32 cellular contexts compared by ENCODE assay signal in the genomic region with DNA sequence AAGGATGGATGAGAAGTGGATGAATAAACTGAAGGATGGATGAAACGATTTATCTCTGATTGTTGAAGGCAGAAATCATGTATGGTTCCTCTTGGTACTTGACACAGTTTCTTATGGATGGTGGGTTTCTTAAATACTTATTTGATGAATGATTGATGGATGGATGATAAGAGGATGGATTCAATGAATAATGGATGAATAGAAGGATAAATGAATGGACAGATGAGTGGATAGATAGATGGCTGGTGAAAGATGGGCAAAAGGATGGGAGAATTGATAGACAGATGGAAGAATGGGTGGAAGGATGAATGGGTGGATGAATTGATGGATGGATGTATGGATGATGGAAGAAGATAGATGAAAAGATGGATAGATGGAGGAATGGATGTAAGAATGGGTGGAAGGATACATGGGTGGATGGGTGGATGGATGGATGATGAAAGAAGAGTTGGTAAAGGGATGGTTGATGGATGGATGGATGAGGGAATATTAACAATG. TPM values are rescaled to one million over a fixed set of nuclear protein-coding genes. Genes with fewer than 3 reads are reported as not detected.
"Had no signal": no experiment of that assay in that cellular context is flagged by ENCODE, and none has a peak within 500 bp of the region (broad histone marks: within the 10 kb centered on the region; RNA-seq: fewer than 3 reads in every experiment).

No MANE protein-coding gene starts in this region.

- H3K4me1 ChIP-seq: stomach, suprapubic skin, testis, thyroid gland, tibial artery, tibial nerve, transverse colon, upper lobe of left lung, upper lobe of right lung, uterus, vagina had no signal

- H3K4me3 ChIP-seq: stomach, suprapubic skin, testis, thoracic aorta, thyroid gland, tibial artery, tibial nerve, transverse colon, upper lobe of left lung, upper lobe of right lung, uterus, vagina had no signal

- FAIRE-seq: urothelium cell line had no signal

- DNase-seq: stimulated activated CD4-positive, alpha-beta T cell treated with anti-CD3 and anti-CD28 coated beads, Interleukin-2, amount 100 ng/mL, for 48 hours; stimulated activated CD4-positive, alpha-beta T cell treated with anti-CD3 and anti-CD28 coated beads, Interleukin-4, amount 100 ng/mL, for 1 hour; stimulated activated CD4-positive, alpha-beta T cell treated with anti-CD3 and anti-CD28 coated beads, Interleukin-4, amount 100 ng/mL, for 24 hours; stimulated activated CD4-positive, alpha-beta T cell treated with anti-CD3 and anti-CD28 coated beads, Interleukin-4, amount 100 ng/mL, for 4 hours; stimulated activated CD8-positive, alpha-beta memory T cell treated with anti-CD3 and anti-CD28 coated beads, Interleukin-4, amount 100 ng/mL, for 48 hours; stimulated activated naive B cell treated with anti-CD40 and anti-IgM and Interleukin-4, amounts not matched to agents 10 μg/mL and 1 μg/mL and 100 μg/mL, for 72 hours; stimulated activated naive CD4-positive, alpha-beta T cell; stimulated activated naive CD4-positive, alpha-beta T cell treated with Interleukin-2 at 50 U/mL for 16 hours; stimulated activated naive CD8-positive, alpha-beta T cell treated with anti-CD3 and anti-CD28 coated beads, Interleukin-15, amount 100 ng/mL, for 72 hours; stimulated activated naive CD8-positive, alpha-beta T cell treated with anti-CD3 and anti-CD28 coated beads, Interleukin-15, Interleukin-2, amounts not matched to agents 100 U/mL and 50 U/mL, for 24 hours; stomach; substantia nigra; testis; thyroid gland; tibial artery; transverse colon; trophoblast cell; upper lobe of left lung; upper lobe of right lung; uterus had no signal

- H3K27me3 ChIP-seq: testis, thyroid gland, tibial nerve, upper lobe of left lung, upper lobe of right lung, uterus, vagina had no signal

- ATAC-seq: stimulated activated effector memory CD8-positive, alpha-beta T cell treated with anti-CD3 and anti-CD28 coated beads, Interleukin-12 subunit alpha, Interleukin-12 subunit beta, amount 100 ng/mL, for 72 hours; stimulated activated memory B cell treated with anti-CD40 and anti-IgM and Interleukin-4, amounts not matched to agents 10 μg/mL and 1 μg/mL and 100 μg/mL, for 72 hours; stimulated activated naive B cell treated with anti-CD40 and anti-IgM and Interleukin-4, amounts not matched to agents 10 μg/mL and 1 μg/mL and 100 μg/mL, for 72 hours; stimulated activated naive CD8-positive, alpha-beta T cell treated with anti-CD3 and anti-CD28 coated beads, Interleukin-15, amount 100 ng/mL, for 72 hours; stimulated activated naive CD8-positive, alpha-beta T cell treated with anti-CD3 and anti-CD28 coated beads, Interleukin-15, Interleukin-2, amounts not matched to agents 100 U/mL and 50 U/mL, for 24 hours; upper lobe of right lung had no signal

- H3K9me3 ChIP-seq: suprapubic skin, testis, thoracic aorta, thyroid gland, tibial artery, transverse colon, upper lobe of right lung, uterus, vagina had no signal

- H3K27ac ChIP-seq: stomach, suprapubic skin, testis, thoracic aorta, thyroid gland, tibial artery, tibial nerve, transverse colon, upper lobe of left lung, upper lobe of right lung, uterus, vagina had no signal

- H3K36me3 ChIP-seq: stomach, suprapubic skin, thoracic aorta, thyroid gland, tibial artery, tibial nerve, transverse colon, upper lobe of left lung, upper lobe of right lung, uterus, vagina had no signal

RNA-seq across cellular contexts. Expression of gene ELSPBP1, which starts 1.8 kb away (rescaled TPM):
- total RNA-seq: stomach, subcutaneous adipose tissue, suprapubic skin, temporal lobe, thoracic aorta, thyroid gland, tibial nerve, transverse colon, upper lobe of left lung, upper lobe of right lung, ureter, urinary bladder, uterus, vagina had no signal
- polyA plus RNA-seq: stomach, urinary bladder had no signal

RNA-seq across cellular contexts. Expression of gene BSPH1, which starts 4.3 kb away (rescaled TPM):
- total RNA-seq: stomach, subcutaneous adipose tissue, suprapubic skin, temporal lobe, thoracic aorta, thyroid gland, tibial nerve, transverse colon, upper lobe of left lung, upper lobe of right lung, ureter, urinary bladder, uterus, vagina had no signal
- polyA plus RNA-seq: stomach, thymus, urinary bladder had no signal

RNA-seq across cellular contexts. Expression of gene CABP5, which starts 47.6 kb away (rescaled TPM):
- total RNA-seq: stomach, subcutaneous adipose tissue, suprapubic skin, temporal lobe, thoracic aorta, thyroid gland, tibial nerve, transverse colon, upper lobe of left lung, upper lobe of right lung, ureter, urinary bladder, uterus, vagina had no signal
- polyA plus RNA-seq: stomach, urinary bladder had no signal
